8 cellular contexts compared by ENCODE assay signal in genomic region chr12:112107728-112108447, GRCh38. TPM values are rescaled to one million over a fixed set of nuclear protein-coding genes. Genes with fewer than 3 reads are reported as not detected.
DNase-seq lines count a peak whose midpoint lies in the region; ATAC-seq and TF ChIP-seq lines count a peak whose summit lies in the region.

No MANE protein-coding gene starts in this region.

- H3K79me2 ChIP-seq in neural progenitor cell (ENCODE audit: low read depth), result peaks cover 72% of the 10 kb centered on the region

- peak overlapping the region; percentile 87 for H3K9ac ChIP-seq in neural progenitor cell

- DNase-seq in EH (ENCODE audit: low read depth) (peak; percentile 39), esophagus squamous epithelium (lab: John Stamatoyannopoulos, UW) (no peak), neural progenitor cell (ENCODE audit: low spot score) (peak; percentile 41), cerebellar nuclear complex (lab: John Stamatoyannopoulos, UW) (no peak), A172 (ENCODE audit: low spot score) (no peak)

- H3F3A ChIP-seq in neural progenitor cell (ENCODE audit: low read depth), result peaks cover 18% of the 10 kb centered on the region

- H3K4me1 ChIP-seq in esophagus squamous epithelium (peaks cover 18 to 87% (median 23%) of the 10 kb centered on the region in 3 donors), neural progenitor cell (peaks cover 29% of the 10 kb centered on the region)

- H3K4me3 Mint-ChIP-seq in neural progenitor cell, result peak overlapping the region; percentile 97

- H3K27me3 ChIP-seq in esophagus squamous epithelium (no peaks in the 10 kb centered on the region), neural progenitor cell (no peaks in the 10 kb centered on the region)

- H3K36me3 ChIP-seq in esophagus squamous epithelium (peaks cover 0 to 18% (median 0%) of the 10 kb centered on the region in 3 donors), neural progenitor cell (no peaks in the 10 kb centered on the region)

- H3K9me3 ChIP-seq in esophagus squamous epithelium (no peaks in the 10 kb centered on the region), neural progenitor cell (ENCODE audit: low read depth) (no peaks in the 10 kb centered on the region)

- ATAC-seq in HG03521 (IDR thresholded peaks at IDR 0.05; ENCODE audit: unreplicated experiment) (peak; percentile 11), GM19452 (IDR thresholded peaks at IDR 0.05; ENCODE audit: unreplicated experiment) (no peak)

- H3K4me1 Mint-ChIP-seq in neural progenitor cell, result peaks cover 40% of the 10 kb centered on the region

- TF ChIP-seq CTCF in VCaP (conservative IDR thresholded peaks at IDR 0.05) (no peak), esophagus squamous epithelium (IDR thresholded peaks at IDR 0.05) (no peak), neural progenitor cell (IDR thresholded peaks at IDR 0.05) (no peak)

- no peaks in the 10 kb centered on the region for H3K9me3 Mint-ChIP-seq in neural progenitor cell

- peak overlapping the region; percentile 94 for H3K27ac ChIP-seq in VCaP
- peak overlapping the region; percentile 95 to 97 (median 96) for H3K27ac ChIP-seq in esophagus squamous epithelium
- no peak overlapping the region for H3K27ac ChIP-seq in neural progenitor cell

- peak overlapping the region; percentile 82 for H3K4me2 ChIP-seq in neural progenitor cell

- 0 to 5% methylated on average over 4 of the region's 23 CpGs for WGBS in esophagus squamous epithelium, 2 donors

- peaks cover 53% of the 10 kb centered on the region for H4K20me1 ChIP-seq in neural progenitor cell (ENCODE audit: low read depth)

- H3K4me3 ChIP-seq in esophagus squamous epithelium (peak overlapping the region; percentile 76 to 90 (median 84)), neural progenitor cell (peak overlapping the region; percentile 58)

- peak overlapping the region; percentile 93 for H2AFZ ChIP-seq in neural progenitor cell (replicated peaks)

- H3K36me3 Mint-ChIP-seq in neural progenitor cell, result peaks cover 4% of the 10 kb centered on the region

- no peak for TF ChIP-seq POLR2A in esophagus squamous epithelium (IDR thresholded peaks at IDR 0.05)

- intact Hi-C loops in esophagus squamous epithelium (cut with DNase I), result no loop called here

- peak overlapping the region; percentile 87 for H3K27ac Mint-ChIP-seq in neural progenitor cell

- peaks cover 3% of the 10 kb centered on the region for H3K27me3 Mint-ChIP-seq in neural progenitor cell (ENCODE audit: insufficient read depth, low read depth)

RNA-seq across cellular contexts. Expression of gene NAA25, which starts 0.7 kb away (rescaled TPM):
- 10 to 100 TPM; 12.6 to 36.6 (median 26.4) TPM for total RNA-seq in esophagus squamous epithelium
- 30.8 and 40.7 TPM in 2 replicates for total RNA-seq in neural progenitor cell (ENCODE audit: low replicate concordance)
- 22.5 and 25.0 TPM in 2 replicates for total RNA-seq in A172 (2014; rRNA removed; shearing (Covaris generic))

RNA-seq across cellular contexts. Expression of gene TRAFD1, which starts 17.5 kb away (rescaled TPM):
- 10 to 100 TPM; 37.0 to 56.9 (median 44.4) TPM for total RNA-seq in esophagus squamous epithelium
- 35.4 and 40.5 TPM in 2 replicates for total RNA-seq in neural progenitor cell (ENCODE audit: low replicate concordance)
- 30.9 and 31.9 TPM in 2 replicates for total RNA-seq in A172 (2014; rRNA removed; shearing (Covaris generic))

Comparison
In these comparisons a context has a peak if more than half of its experiments do, and no peak if none do; other contexts are left out.
1. DNase-seq: peak in EH (single experiment) and neural progenitor cell (single experiment); none in esophagus squamous epithelium (single experiment), cerebellar nuclear complex (0 of 2) and A172 (single experiment).